Comparison of ENCODE assay signal across 14 cellular contexts in genomic region chr2:180016937-180017336, GRCh38.
"Had no signal": no experiment of that assay in that cellular context is flagged by ENCODE, and none has a peak within 500 bp of the region (broad histone marks: within the 10 kb centered on the region; RNA-seq: fewer than 3 reads in every experiment).

No MANE protein-coding gene starts in this region.

- DNase-seq: activated CD4-positive, alpha-beta T cell treated with anti-CD3 and anti-CD28 coated beads, Interleukin-2, amount 50 U/mL, for 48 hours; activated CD4-positive, CD25-positive, alpha-beta regulatory T cell treated with anti-CD3 and anti-CD28 coated beads, Interleukin-2, amount 50 U/mL, for 72 hours; activated CD8-positive, alpha-beta memory T cell treated with anti-CD3 and anti-CD28 coated beads, Interleukin-2, amount 10 ng/mL, durations not matched to agents 7 days and 5 days; activated gamma-delta T cell treated with Interleukin-2 at 50 U/mL for 16 hours; activated naive CD8-positive, alpha-beta T cell treated with anti-CD3 and anti-CD28 coated beads for 36 hours; activated T-cell treated with anti-CD3 and anti-CD28 coated beads, Interleukin-2, amount 50 U/mL, for 4 hours; anterior cingulate cortex; left ventricle myocardium superior; retina had no signal

- ATAC-seq: activated CD8-positive, alpha-beta memory T cell treated with anti-CD3 and anti-CD28 coated beads, Interleukin-2, amount 10 ng/mL, durations not matched to agents 7 days and 5 days; activated T-cell treated with anti-CD3 and anti-CD28 coated beads, Interleukin-2, amount 50 U/mL, for 4 hours; left ventricle myocardium superior had no signal

- H3K36me3 Mint-ChIP-seq: activated CD8-positive, alpha-beta memory T cell treated with anti-CD3 and anti-CD28 coated beads, Interleukin-2, amount 10 ng/mL, durations not matched to agents 7 days and 5 days; activated naive CD8-positive, alpha-beta T cell treated with anti-CD3 and anti-CD28 coated beads for 36 hours had no signal

- H3K4me1 Mint-ChIP-seq: activated CD8-positive, alpha-beta memory T cell treated with anti-CD3 and anti-CD28 coated beads, Interleukin-2, amount 10 ng/mL, durations not matched to agents 7 days and 5 days; activated naive CD8-positive, alpha-beta T cell treated with anti-CD3 and anti-CD28 coated beads for 36 hours had no signal

- H3K27ac Mint-ChIP-seq: activated CD8-positive, alpha-beta memory T cell treated with anti-CD3 and anti-CD28 coated beads, Interleukin-2, amount 10 ng/mL, durations not matched to agents 7 days and 5 days; activated naive CD8-positive, alpha-beta T cell treated with anti-CD3 and anti-CD28 coated beads for 36 hours had no signal

- H3K9me3 Mint-ChIP-seq: activated naive CD8-positive, alpha-beta T cell treated with anti-CD3 and anti-CD28 coated beads for 36 hours; activated T-cell treated with anti-CD3 and anti-CD28 coated beads, Interleukin-2, amount 50 U/mL, for 4 hours had no signal

- H3K4me1 ChIP-seq: gastroesophageal sphincter, parathyroid adenoma, stomach had no signal

- H3K4me3 Mint-ChIP-seq: activated CD8-positive, alpha-beta memory T cell treated with anti-CD3 and anti-CD28 coated beads, Interleukin-2, amount 10 ng/mL, durations not matched to agents 7 days and 5 days; activated naive CD8-positive, alpha-beta T cell treated with anti-CD3 and anti-CD28 coated beads for 36 hours; activated T-cell treated with anti-CD3 and anti-CD28 coated beads, Interleukin-2, amount 50 U/mL, for 4 hours had no signal

- H3K27me3 ChIP-seq: stomach had no signal

- H3K27me3 Mint-ChIP-seq: activated CD8-positive, alpha-beta memory T cell treated with anti-CD3 and anti-CD28 coated beads, Interleukin-2, amount 10 ng/mL, durations not matched to agents 7 days and 5 days had no signal

- H2AFZ ChIP-seq: parathyroid adenoma had no signal

- H3K4me3 ChIP-seq: gastroesophageal sphincter, skin epidermis, stomach had no signal

- H3K27ac ChIP-seq: parathyroid adenoma, stomach had no signal

- FAIRE-seq: colon had no signal

- H3K79me2 ChIP-seq: parathyroid adenoma had no signal

- H3K9me3 ChIP-seq: gastroesophageal sphincter, stomach had no signal

- H3K36me3 ChIP-seq: gastroesophageal sphincter, stomach had no signal
